ENCODE assay signal across 26 cellular contexts in the genomic region with DNA sequence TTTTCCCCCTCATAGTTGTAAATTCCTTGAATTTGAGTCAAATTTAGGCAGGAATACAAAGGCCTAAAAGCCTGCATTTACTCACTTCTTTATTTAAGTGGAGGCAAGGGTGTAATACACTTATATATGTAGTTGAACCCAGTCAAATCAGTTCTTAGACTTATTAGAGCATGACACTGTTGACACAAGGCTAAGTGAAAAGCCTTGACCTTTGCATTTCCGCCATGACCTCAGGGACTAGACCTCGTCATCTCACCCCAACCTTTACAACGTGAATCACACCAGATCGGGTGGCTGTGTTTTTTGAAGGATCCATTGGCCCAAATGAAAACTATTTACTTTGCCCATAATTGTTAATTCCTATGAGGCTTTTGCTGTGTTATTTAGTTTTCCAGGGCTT.
DNase-seq lines count a peak whose midpoint lies in the region; ATAC-seq and TF ChIP-seq lines count a peak whose summit lies in the region.
"Had no signal": no experiment of that assay in that cellular context is flagged by ENCODE, and none has a peak within 500 bp of the region (broad histone marks: within the 10 kb centered on the region; RNA-seq: fewer than 3 reads in every experiment).

No MANE protein-coding gene starts in this region.

- H3K27ac ChIP-seq in left ventricle myocardium inferior (replicated peaks) = no peak overlapping the region
- H3K27ac ChIP-seq: C4-2B had no signal

- H3K36me3 ChIP-seq in left ventricle myocardium inferior = peaks cover 4% of the 10 kb centered on the region
- H3K36me3 ChIP-seq: HAP-1, Peyer's patch had no signal

- H3K4me3 Mint-ChIP-seq in nephron progenitor cell = peak overlapping the region; percentile 68
- H3K4me3 Mint-ChIP-seq: CD8-positive, alpha-beta T cell; HFFc6; IgD-negative memory B cell; T-helper 1 cell treated with Interleukin-12 subunit alpha and Interleukin-12 subunit beta and Interleukin-4 antibody, amounts not matched to agents 30 μg/mL and 1 μg/mL, for 36 hours had no signal

- no peak overlapping the region for H3K4me3 ChIP-seq in left ventricle myocardium inferior
- H3K4me3 ChIP-seq: HAP-1, Peyer's patch had no signal

- no peaks in the 10 kb centered on the region for H3K27me3 Mint-ChIP-seq in nephron progenitor cell (ENCODE audit: low read depth, poor library complexity)
- H3K27me3 Mint-ChIP-seq: IgD-negative memory B cell had no signal

- H3K4me1 ChIP-seq in left ventricle myocardium inferior = no peaks in the 10 kb centered on the region
- H3K4me1 ChIP-seq: Caco-2 had no signal

- H3K27ac Mint-ChIP-seq in nephron progenitor cell = peak overlapping the region; percentile 94
- H3K27ac Mint-ChIP-seq: CD8-positive, alpha-beta T cell; HFFc6; IgD-negative memory B cell; T-helper 1 cell treated with Interleukin-12 subunit alpha and Interleukin-12 subunit beta and Interleukin-4 antibody, amounts not matched to agents 30 μg/mL and 1 μg/mL, for 36 hours had no signal

- intact Hi-C loops in left ventricle myocardium inferior (cut with micrococcal nuclease) = no loop called here

- no peaks in the 10 kb centered on the region for H3K27me3 ChIP-seq in left ventricle myocardium inferior (ENCODE audit: low read depth)
- H3K27me3 ChIP-seq: Peyer's patch had no signal

- H3K36me3 Mint-ChIP-seq in nephron progenitor cell (ENCODE audit: low read depth) = peaks cover 50% of the 10 kb centered on the region
- H3K36me3 Mint-ChIP-seq: CD8-positive, alpha-beta T cell; IgD-negative memory B cell had no signal

- ATAC-seq in GM19035 (IDR thresholded peaks at IDR 0.05; ENCODE audit: unreplicated experiment) (peak; percentile 67), esophagus mucosa (peak; percentile 87), GM21390 (IDR thresholded peaks at IDR 0.05; ENCODE audit: unreplicated experiment) (no peak)
- ATAC-seq: CD8-positive, alpha-beta T cell had no signal

- peaks cover 8% of the 10 kb centered on the region for H3K9me3 Mint-ChIP-seq in nephron progenitor cell
- H3K9me3 Mint-ChIP-seq: HFFc6; T-helper 1 cell treated with Interleukin-12 subunit alpha and Interleukin-12 subunit beta and Interleukin-4 antibody, amounts not matched to agents 30 μg/mL and 1 μg/mL, for 36 hours had no signal

- TF ChIP-seq CTCF in nephron progenitor cell (IDR thresholded peaks at IDR 0.05) (no peak), left ventricle myocardium inferior (IDR thresholded peaks at IDR 0.05; ENCODE audit: borderline replicate concordance) (no peak)

- peaks cover 24% of the 10 kb centered on the region for H3K9me3 ChIP-seq in left ventricle myocardium inferior (replicated peaks)
- H3K9me3 ChIP-seq: Caco-2, HAP-1, Peyer's patch had no signal

- DNase-seq in nephron progenitor cell (peak; percentile 59), NOMO-1 treated with DMSO at 0.1 percent for 48 hours (lab: John Stamatoyannopoulos, UW; ENCODE audit: unreplicated experiment) (no peak), left ventricle myocardium inferior (no peak), NCI-H1092 treated with DMSO at 0.1 percent for 48 hours (lab: John Stamatoyannopoulos, UW) (no peak)
- DNase-seq: AML-193; Caco-2; CD8-positive, alpha-beta T cell; DMS79 treated with DMSO at 0.1 percent for 48 hours; GOT3; HFFc6; NCI-H1048; NCI-H1436; NCI-H187 treated with DMSO at 0.1 percent for 48 hours; NCI-H526; Peyer's patch; SIG-M5; SK-N-SH; SW 1271 had no signal

- peaks cover 81% of the 10 kb centered on the region for H3K4me1 Mint-ChIP-seq in nephron progenitor cell
- H3K4me1 Mint-ChIP-seq: IgD-negative memory B cell had no signal

TF ChIP-seq in PFSK-1, 5 proteins besides CTCF, POLR2A, EP300 and RAD21:
- TF ChIP-seq POLR2AphosphoS5 (IDR thresholded peaks at IDR 0.05; ENCODE audit: low read depth, low read length) (no peak), FOXP2 (optimal IDR thresholded peaks at IDR 0.05; ENCODE audit: borderline replicate concordance, extremely low read depth, extremely low read length, insufficient read depth) (peak; percentile 30)
TF ChIP-seq in PFSK-1: peak in this region for 1.
